1 cellular context compared by ENCODE assay signal in the genomic region with DNA sequence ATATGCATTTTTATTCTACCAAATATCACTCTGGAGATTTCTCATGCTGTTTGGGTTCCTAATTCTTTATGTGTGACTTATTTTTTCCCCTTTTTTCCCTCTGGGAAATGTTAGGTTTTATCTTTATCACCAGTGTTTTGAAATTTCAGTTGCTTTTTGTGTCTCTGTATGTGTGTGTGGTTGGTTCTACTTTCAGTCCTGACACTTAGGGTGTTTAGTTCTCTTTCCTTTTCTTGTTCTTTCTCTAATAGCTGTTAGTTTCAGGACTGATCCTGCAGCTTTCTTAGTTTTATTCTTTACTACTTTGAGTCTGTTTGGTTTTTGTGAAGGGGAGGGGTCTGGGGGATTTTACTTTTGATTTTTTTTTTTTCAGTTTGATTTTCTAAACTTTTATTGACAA.
TF ChIP-seq lines count a peak whose summit lies in the region.

No MANE protein-coding gene starts in this region.

TF ChIP-seq in WTC11, 78 proteins besides CTCF, POLR2A, EP300 and RAD21 (continued from another document):
- TF ChIP-seq ZNF532 (CRISPR knock-in tag; IDR thresholded peaks at IDR 0.05; ENCODE audit: borderline replicate concordance) = no peak
- no peak for TF ChIP-seq FOXJ3 (CRISPR knock-in tag; IDR thresholded peaks at IDR 0.05; ENCODE audit: borderline replicate concordance)
- TF ChIP-seq, protein P1, sequence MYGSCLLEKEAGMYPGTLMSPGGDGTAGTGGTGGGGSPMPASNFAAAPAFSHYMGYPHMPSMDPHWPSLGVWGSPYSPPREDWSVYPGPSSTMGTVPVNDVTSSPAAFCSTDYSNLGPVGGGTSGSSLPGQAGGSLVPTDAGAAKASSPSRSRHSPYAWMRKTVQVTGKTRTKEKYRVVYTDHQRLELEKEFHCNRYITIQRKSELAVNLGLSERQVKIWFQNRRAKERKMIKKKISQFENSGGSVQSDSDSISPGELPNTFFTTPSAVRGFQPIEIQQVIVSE (CRISPR knock-in tag; IDR thresholded peaks at IDR 0.05; ENCODE audit: borderline replicate concordance) = no peak
- no peak for TF ChIP-seq ZNF121 (CRISPR knock-in tag; IDR thresholded peaks at IDR 0.05)
- no peak for TF ChIP-seq MLX (CRISPR knock-in tag; IDR thresholded peaks at IDR 0.05)
- TF ChIP-seq OVOL2 (CRISPR knock-in tag; IDR thresholded peaks at IDR 0.05; ENCODE audit: borderline replicate concordance) = no peak
- no peak for TF ChIP-seq IRF2 (CRISPR knock-in tag; IDR thresholded peaks at IDR 0.05; ENCODE audit: borderline replicate concordance, low read depth)
